Comparison of ENCODE assay signal across 11 cellular contexts in the genomic region with DNA sequence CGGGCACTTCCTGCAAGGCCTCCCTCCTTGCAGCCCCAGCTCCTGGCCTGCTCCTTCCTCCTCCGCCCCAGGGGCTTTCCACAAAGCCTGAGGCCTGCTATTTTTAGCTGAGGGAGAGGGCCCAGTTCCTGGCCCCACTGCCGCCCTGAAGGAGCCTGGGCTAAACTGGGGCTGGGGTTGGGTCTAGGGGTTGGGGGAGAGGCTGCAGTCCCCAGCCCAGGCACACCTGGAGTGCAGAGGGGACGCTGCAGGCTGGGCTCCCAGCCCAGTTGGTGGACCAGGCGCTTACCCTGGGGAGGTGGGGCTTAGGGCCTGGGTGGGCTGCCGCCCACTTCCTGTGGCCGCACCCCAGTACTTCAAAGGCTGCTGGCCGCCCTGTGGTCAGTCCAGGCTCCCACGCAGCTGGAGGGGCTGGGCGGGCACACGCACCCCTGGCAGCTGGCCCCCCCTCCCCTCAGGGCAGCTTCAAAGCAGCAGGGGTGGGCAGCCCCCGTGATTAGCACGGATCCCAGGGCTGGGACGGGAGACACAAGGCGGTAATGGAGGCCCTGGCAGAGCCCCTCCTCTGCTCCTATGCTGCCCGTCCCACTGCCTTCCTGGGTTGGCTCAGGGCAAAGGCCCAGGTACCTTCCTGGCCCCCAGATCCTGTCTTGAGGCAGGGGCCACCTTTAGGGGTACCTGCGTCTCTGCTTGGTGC. TPM values are rescaled to one million over a fixed set of nuclear protein-coding genes. Genes with fewer than 3 reads are reported as not detected.
DNase-seq lines count a peak whose midpoint lies in the region; ATAC-seq and TF ChIP-seq lines count a peak whose summit lies in the region.
"Had no signal": no experiment of that assay in that cellular context is flagged by ENCODE, and none has a peak within 500 bp of the region (broad histone marks: within the 10 kb centered on the region; RNA-seq: fewer than 3 reads in every experiment).

No MANE protein-coding gene starts in this region.

- DNase-seq in GM06990 (ENCODE audit: extremely low read depth, insufficient read length) (peak; percentile 62), RWPE2 (ENCODE audit: low spot score) (peak; percentile 81), left ventricle myocardium superior (peak; percentile 61), dedifferentiated amniotic fluid mesenchymal stem cell (ENCODE audit: extremely low spot score) (no peak)
- DNase-seq in activated CD4-positive, alpha-beta T cell treated with anti-CD3 and anti-CD28 coated beads, Interleukin-2, amount 50 U/mL, for 4 hours: no peak
- no peak for DNase-seq in NK-92 treated with Interleukin-12 subunit alpha and Interleukin-12 subunit beta, amount 100 ng/mL, for 24 hours (lab: John Stamatoyannopoulos, UW)
- DNase-seq: amniotic stem cell, NCI-H1048, T-helper 1 cell had no signal

- ATAC-seq in RWPE2 (ENCODE audit: low read depth) (no peak), left ventricle myocardium superior (peak; percentile 46), HG03095 (IDR thresholded peaks at IDR 0.05; ENCODE audit: unreplicated experiment) (no peak)

- no peaks in the 10 kb centered on the region for H3K27me3 ChIP-seq in GM06990 (replicated peaks; ENCODE audit: control insufficient read depth, insufficient read depth, low read length)
- H3K27me3 ChIP-seq in RWPE2 (ENCODE audit: insufficient read depth, poor library complexity, severe bottlenecking): peaks cover 38% of the 10 kb centered on the region
- H3K27me3 ChIP-seq in rectal smooth muscle tissue (ENCODE audit: control insufficient read depth, insufficient read depth, low read length): peaks cover 17% of the 10 kb centered on the region

- H3K9ac ChIP-seq in rectal smooth muscle tissue (ENCODE audit: low read length): no peak overlapping the region

- H3K4me1 ChIP-seq in RWPE2 (ENCODE audit: insufficient read depth, poor library complexity, severe bottlenecking) (no peaks in the 10 kb centered on the region), rectal smooth muscle tissue (ENCODE audit: control insufficient read depth, insufficient read depth, low read length) (peaks cover 4% of the 10 kb centered on the region)

- TF ChIP-seq CTCF in GM06990 (IDR thresholded peaks at IDR 0.05; ENCODE audit: insufficient read depth, low read length, poor library complexity, severe bottlenecking) (no peak), RWPE2 (IDR thresholded peaks at IDR 0.05; ENCODE audit: poor library complexity, severe bottlenecking) (no peak)

- no peaks in the 10 kb centered on the region for H3K9me3 ChIP-seq in RWPE2 (ENCODE audit: severe bottlenecking)

- no peaks in the 10 kb centered on the region for H3K36me3 ChIP-seq in GM06990 (ENCODE audit: control insufficient read depth, insufficient read depth, low read length)
- no peaks in the 10 kb centered on the region for H3K36me3 ChIP-seq in RWPE2 (ENCODE audit: low read depth)
- H3K36me3 ChIP-seq in rectal smooth muscle tissue (ENCODE audit: control insufficient read depth, insufficient read depth, low read length): no peaks in the 10 kb centered on the region

- H3K27ac ChIP-seq in RWPE2 (ENCODE audit: poor library complexity, severe bottlenecking): no peak overlapping the region
- H3K27ac ChIP-seq in rectal smooth muscle tissue (ENCODE audit: low read depth, low read length): peak overlapping the region; percentile 32

- intact Hi-C loops in left ventricle myocardium superior (cut with micrococcal nuclease): no loop called here

- H3K4me3 ChIP-seq in GM06990 (replicated peaks; ENCODE audit: low read depth, low read length) (no peak overlapping the region; the same call in 1 of the 2 replicates), RWPE2 (ENCODE audit: severe bottlenecking) (no peak overlapping the region), rectal smooth muscle tissue (ENCODE audit: low read length) (peak overlapping the region; percentile 8)

RNA-seq across cellular contexts. Expression of a gene that starts 7.1 kb away (rescaled TPM):
- not detected for total RNA-seq in left ventricle myocardium superior

RNA-seq across cellular contexts. Expression of a gene that starts 10.9 kb away (rescaled TPM):
- total RNA-seq in left ventricle myocardium superior: 78.0 TPM

RNA-seq across cellular contexts. Expression of a gene that starts 23.2 kb away (rescaled TPM):
- total RNA-seq in left ventricle myocardium superior: 13.1 TPM

RNA-seq across cellular contexts. Expression of a gene that starts 40.7 kb away (rescaled TPM):
- 47.3 TPM for total RNA-seq in left ventricle myocardium superior

Comparison
In these comparisons a context has a peak if more than half of its experiments do, and no peak if none do; other contexts are left out.
1. DNase-seq: peak in GM06990 (single experiment), RWPE2 (single experiment) and left ventricle myocardium superior (single experiment); none in dedifferentiated amniotic fluid mesenchymal stem cell (single experiment), activated CD4-positive, alpha-beta T cell treated with anti-CD3 and anti-CD28 coated beads, Interleukin-2, amount 50 U/mL, for 4 hours (0 of 2) and NK-92 treated with Interleukin-12 subunit alpha and Interleukin-12 subunit beta, amount 100 ng/mL, for 24 hours (single experiment).